17 cellular contexts compared by ENCODE assay signal in genomic region chr10:48533951-48534720, GRCh38.
DNase-seq lines count a peak whose midpoint lies in the region; ATAC-seq and TF ChIP-seq lines count a peak whose summit lies in the region.
"Had no signal": no experiment of that assay in that cellular context is flagged by ENCODE, and none has a peak within 500 bp of the region (broad histone marks: within the 10 kb centered on the region; RNA-seq: fewer than 3 reads in every experiment).

No MANE protein-coding gene starts in this region.

- peaks cover 0 to 20% (median 2%) of the 10 kb centered on the region in 5 donors for H3K27me3 Mint-ChIP-seq in naive thymus-derived CD4-positive, alpha-beta T cell

- POLR2A ChIA-PET in naive thymus-derived CD4-positive, alpha-beta T cell (lab: Charles Lee): no interaction called here

- H3K4me1 ChIP-seq in HUES48 (ENCODE audit: control insufficient read depth, insufficient read depth, low read length) (peaks cover 40% of the 10 kb centered on the region), body of pancreas (no peaks in the 10 kb centered on the region)
- H3K4me1 ChIP-seq in naive thymus-derived CD4-positive, alpha-beta T cell (ENCODE audit: control insufficient read depth in 2 of 2, insufficient read depth in 2 of 2, low read length in 2 of 2): no peaks in the 10 kb centered on the region

- no peaks in the 10 kb centered on the region for H3K36me3 ChIP-seq in HUES48 (ENCODE audit: control insufficient read depth, insufficient read depth, low read length)
- no peaks in the 10 kb centered on the region for H3K36me3 ChIP-seq in body of pancreas (replicated peaks in 1 of 2; ENCODE audit: insufficient read depth in 1 of 2, low read depth in 2 of 2)
- H3K36me3 ChIP-seq in naive thymus-derived CD4-positive, alpha-beta T cell (ENCODE audit: control insufficient read depth in 2 of 3, insufficient read depth in 3 of 3, low read length in 3 of 3): no peaks in the 10 kb centered on the region
- H3K36me3 ChIP-seq: heart left ventricle had no signal

- no peaks in the 10 kb centered on the region for H3K27me3 ChIP-seq in HUES48 (ENCODE audit: control insufficient read depth, insufficient read depth, low read length)
- no peaks in the 10 kb centered on the region for H3K27me3 ChIP-seq in body of pancreas
- no peaks in the 10 kb centered on the region for H3K27me3 ChIP-seq in naive thymus-derived CD4-positive, alpha-beta T cell (ENCODE audit: control insufficient read depth in 2 of 2, insufficient read depth in 2 of 2, low read length in 2 of 2)
- H3K27me3 ChIP-seq: heart left ventricle had no signal

- peak overlapping the region; percentile 73 for H3K27ac ChIP-seq in HUES48 (ENCODE audit: low read depth, low read length)
- H3K27ac ChIP-seq in body of pancreas: no peak overlapping the region
- H3K27ac ChIP-seq in naive thymus-derived CD4-positive, alpha-beta T cell (ENCODE audit: low read depth, low read length): no peak overlapping the region
- H3K27ac ChIP-seq: heart left ventricle had no signal

- ATAC-seq in body of pancreas (peak; percentile 42), HG02840 (IDR thresholded peaks at IDR 0.05; ENCODE audit: low FRiP score, unreplicated experiment) (no peak)
- ATAC-seq in naive thymus-derived CD4-positive, alpha-beta T cell: no peak
- ATAC-seq: CD8-positive, alpha-beta T cell had no signal

- H3K27ac Mint-ChIP-seq in naive thymus-derived CD4-positive, alpha-beta T cell: no peak overlapping the region
- H3K27ac Mint-ChIP-seq: activated naive CD8-positive, alpha-beta T cell treated with anti-CD3 and anti-CD28 coated beads, Interleukin-2, amount 10 ng/mL, durations not matched to agents 7 days and 5 days; CD8-positive, alpha-beta T cell; nephron had no signal

- CTCF ChIA-PET in naive thymus-derived CD4-positive, alpha-beta T cell (lab: Charles Lee): no interaction called here

- H3K4me1 Mint-ChIP-seq in naive thymus-derived CD4-positive, alpha-beta T cell: no peaks in the 10 kb centered on the region
- H3K4me1 Mint-ChIP-seq: activated naive CD8-positive, alpha-beta T cell treated with anti-CD3 and anti-CD28 coated beads, Interleukin-2, amount 10 ng/mL, durations not matched to agents 7 days and 5 days; nephron had no signal

- intact Hi-C loops in body of pancreas (cut with DNase I): no loop called here
- intact Hi-C loops in naive thymus-derived CD4-positive, alpha-beta T cell (cut with micrococcal nuclease): no loop called here

- WGBS in body of pancreas, 2 donors: 50 to 59% methylated on average over 6 to 8 of the region's 8 CpGs

- DNase-seq in EH (ENCODE audit: low read depth) (peak; percentile 87), body of pancreas (no peak), myocyte (ENCODE audit: low read depth) (peak; percentile 51), HuH-7.5 (ENCODE audit: low spot score) (no peak)
- DNase-seq in naive thymus-derived CD4-positive, alpha-beta T cell: no peak
- DNase-seq: activated naive CD8-positive, alpha-beta T cell treated with anti-CD3 and anti-CD28 coated beads, Interleukin-2, amount 10 ng/mL, durations not matched to agents 7 days and 5 days; CD8-positive, alpha-beta T cell; heart left ventricle; Karpas-422; NCI-H146; NCI-H748 treated with DMSO at 0.1 percent for 48 hours; retina; stimulated activated CD4-positive, alpha-beta T cell treated with anti-CD3 and anti-CD28 coated beads, Interleukin-4, amount 100 ng/mL, for 1 hour; trophoblast cell had no signal

- H3K36me3 Mint-ChIP-seq in naive thymus-derived CD4-positive, alpha-beta T cell: no peaks in the 10 kb centered on the region
- H3K36me3 Mint-ChIP-seq: activated naive CD8-positive, alpha-beta T cell treated with anti-CD3 and anti-CD28 coated beads, Interleukin-2, amount 10 ng/mL, durations not matched to agents 7 days and 5 days; CD8-positive, alpha-beta T cell had no signal

- no peaks in the 10 kb centered on the region for H3K9me3 ChIP-seq in HUES48 (ENCODE audit: control insufficient read depth, insufficient read depth, low read length)
- H3K9me3 ChIP-seq in body of pancreas: no peaks in the 10 kb centered on the region
- H3K9me3 ChIP-seq in naive thymus-derived CD4-positive, alpha-beta T cell (ENCODE audit: control insufficient read depth in 2 of 3, low read length in 3 of 3): no peaks in the 10 kb centered on the region
- H3K9me3 ChIP-seq: heart left ventricle had no signal

- TF ChIP-seq POLR2A in body of pancreas (IDR thresholded peaks at IDR 0.05): no peak

- no peak overlapping the region for H3K9ac ChIP-seq in HUES48 (ENCODE audit: low read depth, low read length)

- no peak for TF ChIP-seq CTCF in body of pancreas (IDR thresholded peaks at IDR 0.05)

- H3K9me3 Mint-ChIP-seq in naive thymus-derived CD4-positive, alpha-beta T cell: peaks cover 0 to 2% (median 0%) of the 10 kb centered on the region in 11 donors
- H3K9me3 Mint-ChIP-seq: activated naive CD8-positive, alpha-beta T cell treated with anti-CD3 and anti-CD28 coated beads, Interleukin-2, amount 10 ng/mL, durations not matched to agents 7 days and 5 days; CD8-positive, alpha-beta T cell; nephron had no signal

- H3K4me3 Mint-ChIP-seq in naive thymus-derived CD4-positive, alpha-beta T cell: no peak overlapping the region
- H3K4me3 Mint-ChIP-seq: activated naive CD8-positive, alpha-beta T cell treated with anti-CD3 and anti-CD28 coated beads, Interleukin-2, amount 10 ng/mL, durations not matched to agents 7 days and 5 days; CD8-positive, alpha-beta T cell; nephron had no signal

- H3K4me3 ChIP-seq in HUES48 (ENCODE audit: low read depth, low read length) (no peak overlapping the region; the same call in 1 of the 2 replicates), body of pancreas (no peak overlapping the region)
- H3K4me3 ChIP-seq in naive thymus-derived CD4-positive, alpha-beta T cell (ENCODE audit: low read length): no peak overlapping the region
- H3K4me3 ChIP-seq: heart left ventricle had no signal

Comparison
In these comparisons a context has a peak if more than half of its experiments do, and no peak if none do; other contexts are left out.
1. DNase-seq: peak in EH (single experiment) and myocyte (single experiment); none in body of pancreas (0 of 4), HuH-7.5 (single experiment) and naive thymus-derived CD4-positive, alpha-beta T cell (0 of 9).